26 cellular contexts compared by ENCODE assay signal in the genomic region with DNA sequence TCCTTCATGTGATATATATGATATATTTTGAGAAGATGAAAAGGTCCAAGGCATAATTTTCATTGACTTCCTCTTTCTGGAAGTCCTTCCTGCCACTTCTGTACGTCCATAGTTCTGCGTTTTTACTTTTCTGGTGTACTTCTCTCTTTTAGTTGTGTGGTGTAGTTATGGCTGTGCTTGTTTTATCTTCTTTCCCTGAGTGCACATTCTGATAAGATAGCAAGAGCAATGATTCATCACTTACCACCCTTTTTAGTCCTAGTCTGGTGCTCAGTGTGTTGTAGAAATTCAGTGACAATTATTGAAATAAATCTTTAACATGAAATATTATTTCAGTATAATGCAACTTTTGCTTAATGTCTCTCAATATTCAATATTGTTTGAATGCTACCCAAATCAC.
DNase-seq lines count a peak whose midpoint lies in the region; ATAC-seq and TF ChIP-seq lines count a peak whose summit lies in the region.
"Had no signal": no experiment of that assay in that cellular context is flagged by ENCODE, and none has a peak within 500 bp of the region (broad histone marks: within the 10 kb centered on the region; RNA-seq: fewer than 3 reads in every experiment).

No MANE protein-coding gene starts in this region.

- TF ChIP-seq POLR2A in erythroblast (IDR thresholded peaks at IDR 0.05; ENCODE audit: low read length) (no peak), testis (IDR thresholded peaks at IDR 0.05) (no peak)

- H3K36me3 Mint-ChIP-seq in osteocyte (ENCODE audit: unreplicated experiment) (peaks cover 1% of the 10 kb centered on the region), WTC11 (peaks cover 2% of the 10 kb centered on the region; the same call in 1 of the 2 replicates)
- H3K36me3 Mint-ChIP-seq: activated naive CD4-positive, alpha-beta T cell treated with anti-CD3 and anti-CD28 coated beads, Interleukin-2, amount 50 U/mL, for 24 hours; CD8-positive, alpha-beta T cell; type B pancreatic cell had no signal

- TF ChIP-seq CTCF in Loucy (conservative IDR thresholded peaks at IDR 0.05; ENCODE audit: low read length) (no peak), osteocyte (IDR thresholded peaks at IDR 0.05) (no peak), WTC11 (IDR thresholded peaks at IDR 0.05) (no peak), testis (IDR thresholded peaks at IDR 0.05) (no peak)

- H3K9me3 Mint-ChIP-seq in osteocyte (ENCODE audit: unreplicated experiment) (no peaks in the 10 kb centered on the region), WTC11 (peaks cover 18% of the 10 kb centered on the region)
- H3K9me3 Mint-ChIP-seq: activated T-cell treated with anti-CD3 and anti-CD28 coated beads, Interleukin-2, amount 50 U/mL, for 4 hours; H9 had no signal

- POLR2A ChIA-PET in WTC11 (lab: Charles Lee) = no interaction called here

- no peaks in the 10 kb centered on the region for H3K9me2 ChIP-seq in Loucy (replicated peaks; ENCODE audit: low read depth, low read length)

- no peak for ATAC-seq in WTC11
- no peak for ATAC-seq in HG02759 (IDR thresholded peaks at IDR 0.05; ENCODE audit: unreplicated experiment)
- ATAC-seq: activated T-cell treated with anti-CD3 and anti-CD28 coated beads, Interleukin-2, amount 50 U/mL, for 4 hours; CD8-positive, alpha-beta T cell; SK-N-SH treated with all-trans-retinoic acid at 6 μM for 48 hours had no signal

- no peaks in the 10 kb centered on the region for H3K27me3 Mint-ChIP-seq in osteocyte (ENCODE audit: unreplicated experiment)
- H3K27me3 Mint-ChIP-seq in WTC11 (ENCODE audit: low read depth) = no peaks in the 10 kb centered on the region; the same call in 1 of the 2 replicates
- H3K27me3 Mint-ChIP-seq: activated naive CD4-positive, alpha-beta T cell treated with anti-CD3 and anti-CD28 coated beads, Interleukin-2, amount 50 U/mL, for 24 hours; type B pancreatic cell had no signal

- H3K27me3 ChIP-seq in Loucy (ENCODE audit: insufficient read depth, low read length, poor library complexity, severe bottlenecking) (no peaks in the 10 kb centered on the region), testis (no peaks in the 10 kb centered on the region)

- 65 to 70% methylated on average over 2 of the region's 2 CpGs for whole genome bisulfite sequencing in testis, 2 donors

- intact Hi-C loops in testis (cut with DNase I; ENCODE audit: low total_unique reads) = no loop called here

- no peak overlapping the region for H3K4me3 ChIP-seq in Loucy (ENCODE audit: low read length, poor library complexity, severe bottlenecking)
- H3K4me3 ChIP-seq in testis = no peak overlapping the region
- H3K4me3 ChIP-seq: lower lobe of right lung had no signal

- H3K27ac ChIP-seq in testis = no peak overlapping the region
- H3K27ac ChIP-seq: lower lobe of right lung had no signal

- H3K4me2 ChIP-seq in Loucy (ENCODE audit: low read depth, low read length, poor library complexity, severe bottlenecking) = no peak overlapping the region

- H3K4me1 Mint-ChIP-seq in osteocyte (ENCODE audit: unreplicated experiment) (peaks cover 45% of the 10 kb centered on the region), WTC11 (peaks cover 6% of the 10 kb centered on the region; the same call in 1 of the 2 replicates)
- H3K4me1 Mint-ChIP-seq: activated naive CD4-positive, alpha-beta T cell treated with anti-CD3 and anti-CD28 coated beads, Interleukin-2, amount 50 U/mL, for 24 hours had no signal

- CTCF ChIA-PET in WTC11 (lab: Charles Lee) = no interaction called here

- no peak overlapping the region for H3K4me3 Mint-ChIP-seq in osteocyte (ENCODE audit: unreplicated experiment)
- no peak overlapping the region for H3K4me3 Mint-ChIP-seq in WTC11
- H3K4me3 Mint-ChIP-seq: activated naive CD4-positive, alpha-beta T cell treated with anti-CD3 and anti-CD28 coated beads, Interleukin-2, amount 50 U/mL, for 24 hours; activated T-cell treated with anti-CD3 and anti-CD28 coated beads, Interleukin-2, amount 50 U/mL, for 4 hours; CD8-positive, alpha-beta T cell; H9; type B pancreatic cell had no signal

- H3K9ac ChIP-seq in Loucy (ENCODE audit: low read depth, low read length, poor library complexity, severe bottlenecking) = no peak overlapping the region

- 0 out of 2 replicates have a peak, but pooled peaks cover 3% of the 10 kb centered on the region for H3F3A ChIP-seq in Loucy (ENCODE audit: low read depth)

- no peaks in the 10 kb centered on the region for H3K79me2 ChIP-seq in Loucy (ENCODE audit: insufficient read depth, low read length)

- H2AFZ ChIP-seq in Loucy (ENCODE audit: low read length) = peak overlapping the region; percentile 13; the same call in 1 of the 2 replicates

- H3K36me3 ChIP-seq in Loucy (ENCODE audit: insufficient read depth, low read length) (no peaks in the 10 kb centered on the region), testis (ENCODE audit: low read depth, missing control alignments) (no peaks in the 10 kb centered on the region)
- H3K36me3 ChIP-seq: lower lobe of right lung had no signal

- peak; percentile 15 for DNase-seq in RPMI7951 (ENCODE audit: low read depth)
- DNase-seq in erythroblast (lab: John Stamatoyannopoulos, UW) = peak; percentile 3 to 15
- DNase-seq in osteocyte (ENCODE audit: extremely low spot score, unreplicated experiment) = no peak
- no peak for DNase-seq in WTC11 (ENCODE audit: low spot score)
- DNase-seq in GM19238 (ENCODE audit: insufficient read length, low spot score) = no peak
- no peak for DNase-seq in testis
- DNase-seq: activated CD4-positive, alpha-beta T cell treated with anti-CD3 and anti-CD28 coated beads for 1 hour; activated CD8-positive, alpha-beta memory T cell treated with anti-CD3 and anti-CD28 coated beads for 24 hours; activated T-cell treated with anti-CD3 and anti-CD28 coated beads, Interleukin-2, amount 50 U/mL, for 4 hours; CD8-positive, alpha-beta T cell; cerebellar nuclear complex; DMS53; GF-D8; H9; kidney; lower lobe of right lung; NCI-H1048; NCI-H2029 treated with DMSO at 0.1 percent for 48 hours; NK-92 treated with Interleukin-12 subunit alpha and Interleukin-12 subunit beta, amount 100 ng/mL, for 24 hours; nucleus accumbens; T-helper 9 cell had no signal

- H4K20me1 ChIP-seq in Loucy (ENCODE audit: insufficient read depth, low read length, poor library complexity, severe bottlenecking) = no peaks in the 10 kb centered on the region

- H3K4me1 ChIP-seq in Loucy (ENCODE audit: insufficient read depth, low read length, poor library complexity, severe bottlenecking) = peaks cover 18% of the 10 kb centered on the region
- no peaks in the 10 kb centered on the region for H3K4me1 ChIP-seq in testis
- H3K4me1 ChIP-seq: lower lobe of right lung had no signal

- H3K27ac Mint-ChIP-seq in osteocyte (ENCODE audit: unreplicated experiment) = peak overlapping the region; percentile 36
- no peak overlapping the region for H3K27ac Mint-ChIP-seq in WTC11
- H3K27ac Mint-ChIP-seq: activated naive CD4-positive, alpha-beta T cell treated with anti-CD3 and anti-CD28 coated beads, Interleukin-2, amount 50 U/mL, for 24 hours; CD8-positive, alpha-beta T cell; H9; type B pancreatic cell had no signal

- 0 out of 2 replicates have a peak, but pooled peaks cover 6% of the 10 kb centered on the region for H3K9me3 ChIP-seq in Loucy (ENCODE audit: insufficient read depth, low read depth, low read length)
- no peaks in the 10 kb centered on the region for H3K9me3 ChIP-seq in testis
- H3K9me3 ChIP-seq: lower lobe of right lung had no signal

TF ChIP-seq in WTC11, 78 proteins besides CTCF, POLR2A, EP300 and RAD21:
- TF ChIP-seq PRRX2 (CRISPR knock-in tag; IDR thresholded peaks at IDR 0.05) (no peak), NFE2L1 (CRISPR knock-in tag; IDR thresholded peaks at IDR 0.05) (no peak), GRHL2 (CRISPR knock-in tag; IDR thresholded peaks at IDR 0.05; ENCODE audit: insufficient replicate concordance, severe bottlenecking) (no peak), MXD4 (CRISPR knock-in tag; IDR thresholded peaks at IDR 0.05; ENCODE audit: borderline replicate concordance) (no peak), ESRRA (CRISPR knock-in tag; IDR thresholded peaks at IDR 0.05; ENCODE audit: borderline replicate concordance) (no peak), CREM (CRISPR knock-in tag; IDR thresholded peaks at IDR 0.05) (no peak), ETV6 (CRISPR knock-in tag; IDR thresholded peaks at IDR 0.05) (no peak), KAT7 (CRISPR knock-in tag; IDR thresholded peaks at IDR 0.05; ENCODE audit: borderline replicate concordance) (no peak), ZNF138 (CRISPR knock-in tag; conservative IDR thresholded peaks at IDR 0.05) (no peak), NR1H2 (CRISPR knock-in tag; IDR thresholded peaks at IDR 0.05) (no peak)
- TF ChIP-seq, protein P1, sequence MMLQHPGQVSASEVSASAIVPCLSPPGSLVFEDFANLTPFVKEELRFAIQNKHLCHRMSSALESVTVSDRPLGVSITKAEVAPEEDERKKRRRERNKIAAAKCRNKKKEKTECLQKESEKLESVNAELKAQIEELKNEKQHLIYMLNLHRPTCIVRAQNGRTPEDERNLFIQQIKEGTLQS (CRISPR knock-in tag; conservative IDR thresholded peaks at IDR 0.05) = no peak
TF ChIP-seq in WTC11: peak in this region for 0.

Comparison
In these comparisons a context has a peak if more than half of its experiments do, and no peak if none do; other contexts are left out.
1. DNase-seq: peak in RPMI7951 (single experiment) and erythroblast (2 of 2); none in osteocyte (single experiment), WTC11 (single experiment), GM19238 (single experiment) and testis (single experiment).